28 cellular contexts compared by ENCODE assay signal in the genomic region with DNA sequence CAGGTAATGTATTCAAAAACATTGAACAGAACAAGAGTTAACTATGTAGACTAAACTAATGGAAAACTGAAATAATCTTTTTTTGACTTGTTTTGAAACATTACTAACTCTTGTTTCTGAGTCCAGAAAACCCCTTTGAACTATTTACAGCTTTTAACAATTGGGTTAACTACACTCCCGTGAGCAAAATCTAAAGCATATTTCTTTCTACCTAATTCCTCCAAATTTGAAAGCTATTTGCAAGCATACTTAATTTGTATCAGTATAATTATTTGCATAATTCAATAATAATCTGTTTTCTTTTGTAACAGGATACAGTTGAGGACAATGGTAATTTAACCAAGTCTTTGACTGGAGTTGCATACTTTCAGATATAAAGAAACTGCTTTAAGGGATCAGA.
"Had no signal": no experiment of that assay in that cellular context is flagged by ENCODE, and none has a peak within 500 bp of the region (broad histone marks: within the 10 kb centered on the region; RNA-seq: fewer than 3 reads in every experiment).

No MANE protein-coding gene starts in this region.

- DNase-seq: colonic mucosa; cortex of kidney; dermis blood vessel endothelial cell; dorsolateral prefrontal cortex; effector CD4-positive, alpha-beta T cell; effector CD8-positive, alpha-beta T cell; effector memory CD4-positive, alpha-beta T cell; effector memory CD8-positive, alpha-beta T cell; endodermal cell; erythroblast; esophagus squamous epithelium; foreskin fibroblast; foreskin keratinocyte; foreskin melanocyte; gastrocnemius medialis; glutamatergic neuron; head of caudate nucleus; heart left ventricle; heart right ventricle had no signal

- H3K4me1 Mint-ChIP-seq: endodermal cell had no signal

- H3K27ac Mint-ChIP-seq: dendritic cell treated with granulocyte-macrophage colony-stimulating factor and Interleukin-4, amounts not matched to agents 40 ng/mL and 50 ng/mL, for 4 days; effector memory CD8-positive, alpha-beta T cell; endodermal cell had no signal

- H3K9me3 Mint-ChIP-seq: dendritic cell treated with granulocyte-macrophage colony-stimulating factor and Interleukin-4, amounts not matched to agents 40 ng/mL and 50 ng/mL, for 4 days; effector memory CD8-positive, alpha-beta T cell had no signal

- H3K4me3 Mint-ChIP-seq: dendritic cell treated with granulocyte-macrophage colony-stimulating factor and Interleukin-4, amounts not matched to agents 40 ng/mL and 50 ng/mL, for 4 days; effector memory CD8-positive, alpha-beta T cell; endodermal cell had no signal

- H3K4me1 ChIP-seq: colonic mucosa, esophagus muscularis mucosa, gastrocnemius medialis, gastroesophageal sphincter, heart left ventricle had no signal

- H3K36me3 ChIP-seq: colonic mucosa, esophagus muscularis mucosa, esophagus squamous epithelium, gastrocnemius medialis, gastroesophageal sphincter, heart left ventricle, heart right ventricle had no signal

- FAIRE-seq: endometrium, frontal cortex had no signal

- H2AFZ ChIP-seq: hepatocyte had no signal

- H3K9me3 ChIP-seq: colonic mucosa, esophagus muscularis mucosa, esophagus squamous epithelium, gastrocnemius medialis, gastroesophageal sphincter, heart left ventricle had no signal

- H3K27me3 Mint-ChIP-seq: dendritic cell treated with granulocyte-macrophage colony-stimulating factor and Interleukin-4, amounts not matched to agents 40 ng/mL and 50 ng/mL, for 4 days had no signal

- H3K79me2 ChIP-seq: hepatocyte had no signal

- H3K4me3 ChIP-seq: colonic mucosa, coronary artery, dorsolateral prefrontal cortex, esophagus muscularis mucosa, esophagus squamous epithelium, gastrocnemius medialis, gastroesophageal sphincter, heart left ventricle, heart right ventricle, hepatocyte had no signal

- H3K4me2 ChIP-seq: hepatocyte had no signal

- ATAC-seq: effector memory CD8-positive, alpha-beta T cell; esophagus mucosa; foreskin keratinocyte; gastrocnemius medialis; gastroesophageal sphincter; heart left ventricle; heart right ventricle had no signal

- H3K27ac ChIP-seq: colonic mucosa, coronary artery, dorsolateral prefrontal cortex, epithelial cell of prostate, esophagus muscularis mucosa, esophagus squamous epithelium, foreskin keratinocyte, gastrocnemius medialis, gastroesophageal sphincter, heart left ventricle, heart right ventricle, hepatocyte had no signal

- H3K27me3 ChIP-seq: colonic mucosa, dorsolateral prefrontal cortex, esophagus muscularis mucosa, esophagus squamous epithelium, foreskin keratinocyte, gastrocnemius medialis, heart left ventricle, heart right ventricle, hepatocyte had no signal
